Comparison of ENCODE assay signal across 33 cellular contexts in genomic region chr18:12647773-12648172, GRCh38.
"Had no signal": no experiment of that assay in that cellular context is flagged by ENCODE, and none has a peak within 500 bp of the region (broad histone marks: within the 10 kb centered on the region; RNA-seq: fewer than 3 reads in every experiment).

No MANE protein-coding gene starts in this region.

- H3K9me3 Mint-ChIP-seq: activated CD4-positive, alpha-beta memory T cell treated with anti-CD3 and anti-CD28 coated beads for 36 hours; activated CD4-positive, alpha-beta T cell treated with anti-CD3 and anti-CD28 coated beads, Interleukin-2, amount 10 ng/mL, durations not matched to agents 24 days and 14 days; activated naive CD4-positive, alpha-beta T cell treated with anti-CD3 and anti-CD28 coated beads, Interleukin-2, amount 10 ng/mL, durations not matched to agents 7 days and 5 days; activated naive CD4-positive, alpha-beta T cell treated with anti-CD3 and anti-CD28 coated beads, Interleukin-2, amount 50 U/mL, for 72 hours; activated naive CD8-positive, alpha-beta T cell treated with anti-CD3 and anti-CD28 coated beads, Interleukin-2, amount 10 ng/mL, durations not matched to agents 7 days and 5 days; activated T-helper 1 cell treated with anti-CD3 and anti-CD28 coated beads, Interleukin-12 subunit alpha, Interleukin-12 subunit beta, Interleukin-2, Interleukin-4 antibody, amounts not matched to agents 30 ng/mL and 10 ng/mL and 1 ng/mL, durations not matched to agents 14 hours and 24 hours and 36 hours; central memory CD8-positive, alpha-beta T cell; T-helper 2 cell treated with Interferon-gamma antibody and Interleukin-4, amounts not matched to agents 5 μg/mL and 100 μg/mL, for 36 hours had no signal

- ATAC-seq: activated CD4-positive, alpha-beta T cell treated with anti-CD3 and anti-CD28 coated beads for 36 hours; activated CD8-positive, alpha-beta memory T cell treated with anti-CD3 and anti-CD28 coated beads, Interleukin-2, amount 10 ng/mL, durations not matched to agents 7 days and 5 days; activated CD8-positive, alpha-beta T cell treated with anti-CD3 and anti-CD28 coated beads, Interleukin-2, amount 10 ng/mL, durations not matched to agents 7 days and 5 days; activated naive CD4-positive, alpha-beta T cell treated with anti-CD3 and anti-CD28 coated beads, Interleukin-2, amount 50 U/mL, for 72 hours; esophagus mucosa; gastrocnemius medialis; heart left ventricle; T-helper 17 cell had no signal

- H3K27ac ChIP-seq: ascending aorta, brain microvascular endothelial cell, gastrocnemius medialis, heart left ventricle, WERI-Rb-1 had no signal

- H3K9me3 ChIP-seq: ascending aorta, gastrocnemius medialis, heart left ventricle had no signal

- H3K4me1 Mint-ChIP-seq: central memory CD8-positive, alpha-beta T cell had no signal

- H3K4me3 Mint-ChIP-seq: activated CD4-positive, alpha-beta memory T cell treated with anti-CD3 and anti-CD28 coated beads for 36 hours; activated CD4-positive, alpha-beta T cell treated with anti-CD3 and anti-CD28 coated beads for 36 hours; activated CD4-positive, alpha-beta T cell treated with anti-CD3 and anti-CD28 coated beads, Interleukin-2, amount 10 ng/mL, durations not matched to agents 24 days and 14 days; activated CD8-positive, alpha-beta memory T cell treated with anti-CD3 and anti-CD28 coated beads, Interleukin-2, amount 10 ng/mL, durations not matched to agents 7 days and 5 days; activated CD8-positive, alpha-beta T cell treated with anti-CD3 and anti-CD28 coated beads, Interleukin-2, amount 10 ng/mL, durations not matched to agents 7 days and 5 days; activated naive CD4-positive, alpha-beta T cell treated with anti-CD3 and anti-CD28 coated beads, Interleukin-2, amount 10 ng/mL, durations not matched to agents 7 days and 5 days; activated naive CD8-positive, alpha-beta T cell treated with anti-CD3 and anti-CD28 coated beads, Interleukin-2, amount 10 ng/mL, durations not matched to agents 7 days and 5 days; activated T-helper 1 cell treated with anti-CD3 and anti-CD28 coated beads, Interleukin-12 subunit alpha, Interleukin-12 subunit beta, Interleukin-2, Interleukin-4 antibody, amounts not matched to agents 30 ng/mL and 10 ng/mL and 1 ng/mL, durations not matched to agents 14 hours and 24 hours and 36 hours; central memory CD8-positive, alpha-beta T cell; T-helper 17 cell; T-helper 2 cell treated with Interferon-gamma antibody and Interleukin-4, amounts not matched to agents 5 μg/mL and 100 μg/mL, for 36 hours had no signal

- H3K36me3 ChIP-seq: ascending aorta, gastrocnemius medialis had no signal

- DNase-seq: activated CD4-positive, alpha-beta memory T cell treated with anti-CD3 and anti-CD28 coated beads for 36 hours; activated CD4-positive, alpha-beta T cell treated with anti-CD3 and anti-CD28 coated beads for 36 hours; activated CD4-positive, alpha-beta T cell treated with anti-CD3 and anti-CD28 coated beads, Interleukin-2, amount 10 ng/mL, durations not matched to agents 24 days and 14 days; activated CD4-positive, CD25-positive, alpha-beta regulatory T cell; activated CD4-positive, CD25-positive, alpha-beta regulatory T cell treated with anti-CD3 and anti-CD28 coated beads, Interleukin-2, amount 50 U/mL, for 72 hours; activated CD8-positive, alpha-beta memory T cell treated with anti-CD3 and anti-CD28 coated beads, Interleukin-2, amount 10 ng/mL, durations not matched to agents 7 days and 5 days; activated CD8-positive, alpha-beta memory T cell treated with anti-CD3 and anti-CD28 coated beads, Interleukin-2, amount 50 U/mL, for 4 hours; activated CD8-positive, alpha-beta T cell treated with anti-CD3 and anti-CD28 coated beads, Interleukin-2, amount 10 ng/mL, durations not matched to agents 7 days and 5 days; activated gamma-delta T cell; activated naive CD4-positive, alpha-beta T cell; activated naive CD4-positive, alpha-beta T cell treated with anti-CD3 and anti-CD28 coated beads, Interleukin-2, amount 10 ng/mL, durations not matched to agents 7 days and 5 days; activated naive CD8-positive, alpha-beta T cell treated with anti-CD3 and anti-CD28 coated beads, Interleukin-2, amount 10 ng/mL, durations not matched to agents 7 days and 5 days; activated T-cell treated with anti-CD3 and anti-CD28 coated beads, Interleukin-2, amount 50 U/mL, for 1 hour; activated T-cell treated with anti-CD3 and anti-CD28 coated beads, Interleukin-2, amount 50 U/mL, for 48 hours; brain microvascular endothelial cell; cortex of kidney; effector CD8-positive, alpha-beta T cell; foreskin fibroblast; gastrocnemius medialis; glutamatergic neuron; heart left ventricle; T-helper 1 cell; T-helper 17 cell; T1000; WERI-Rb-1 had no signal

- H3K27ac Mint-ChIP-seq: activated CD4-positive, alpha-beta memory T cell treated with anti-CD3 and anti-CD28 coated beads for 36 hours; activated CD4-positive, alpha-beta T cell treated with anti-CD3 and anti-CD28 coated beads for 36 hours; activated CD4-positive, alpha-beta T cell treated with anti-CD3 and anti-CD28 coated beads, Interleukin-2, amount 10 ng/mL, durations not matched to agents 24 days and 14 days; activated CD8-positive, alpha-beta memory T cell treated with anti-CD3 and anti-CD28 coated beads, Interleukin-2, amount 10 ng/mL, durations not matched to agents 7 days and 5 days; activated CD8-positive, alpha-beta T cell treated with anti-CD3 and anti-CD28 coated beads, Interleukin-2, amount 10 ng/mL, durations not matched to agents 7 days and 5 days; activated naive CD4-positive, alpha-beta T cell treated with anti-CD3 and anti-CD28 coated beads, Interleukin-2, amount 10 ng/mL, durations not matched to agents 7 days and 5 days; activated naive CD4-positive, alpha-beta T cell treated with anti-CD3 and anti-CD28 coated beads, Interleukin-2, amount 50 U/mL, for 72 hours; activated naive CD8-positive, alpha-beta T cell treated with anti-CD3 and anti-CD28 coated beads, Interleukin-2, amount 10 ng/mL, durations not matched to agents 7 days and 5 days; activated T-helper 1 cell treated with anti-CD3 and anti-CD28 coated beads, Interleukin-12 subunit alpha, Interleukin-12 subunit beta, Interleukin-2, Interleukin-4 antibody, amounts not matched to agents 30 ng/mL and 10 ng/mL and 1 ng/mL, durations not matched to agents 14 hours and 24 hours and 36 hours; T-helper 17 cell; T-helper 2 cell treated with Interferon-gamma antibody and Interleukin-4, amounts not matched to agents 5 μg/mL and 100 μg/mL, for 36 hours had no signal

- H3K27me3 ChIP-seq: ascending aorta, brain microvascular endothelial cell, gastrocnemius medialis, heart left ventricle had no signal

- H3K4me3 ChIP-seq: ascending aorta, gastrocnemius medialis, heart left ventricle had no signal

- H3K36me3 Mint-ChIP-seq: activated CD4-positive, alpha-beta memory T cell treated with anti-CD3 and anti-CD28 coated beads for 36 hours; activated naive CD4-positive, alpha-beta T cell treated with anti-CD3 and anti-CD28 coated beads, Interleukin-2, amount 10 ng/mL, durations not matched to agents 7 days and 5 days; activated naive CD4-positive, alpha-beta T cell treated with anti-CD3 and anti-CD28 coated beads, Interleukin-2, amount 50 U/mL, for 72 hours; activated naive CD8-positive, alpha-beta T cell treated with anti-CD3 and anti-CD28 coated beads, Interleukin-2, amount 10 ng/mL, durations not matched to agents 7 days and 5 days had no signal

- FAIRE-seq: bronchial epithelial cell, colon had no signal
